Comparison of ENCODE assay signal across 14 cellular contexts in genomic region chr14:99809376-99809775, GRCh38. TPM values are rescaled to one million over a fixed set of nuclear protein-coding genes. Genes with fewer than 3 reads are reported as not detected.
DNase-seq lines count a peak whose midpoint lies in the region; ATAC-seq and TF ChIP-seq lines count a peak whose summit lies in the region.
"Had no signal": no experiment of that assay in that cellular context is flagged by ENCODE, and none has a peak within 500 bp of the region (broad histone marks: within the 10 kb centered on the region; RNA-seq: fewer than 3 reads in every experiment).

No MANE protein-coding gene starts in this region.

- H3K4me1 Mint-ChIP-seq in activated CD8-positive, alpha-beta T cell treated with anti-CD3 and anti-CD28 coated beads for 36 hours (ENCODE audit: low read depth), result no peaks in the 10 kb centered on the region
- H3K4me1 Mint-ChIP-seq: activated naive CD8-positive, alpha-beta T cell treated with anti-CD3 and anti-CD28 coated beads, Interleukin-2, amount 10 ng/mL, durations not matched to agents 7 days and 5 days; memory B cell had no signal

- no peak for TF ChIP-seq CTCF in coronary artery (IDR thresholded peaks at IDR 0.05)
- TF ChIP-seq CTCF in lung (IDR thresholded peaks at IDR 0.05; ENCODE audit: control extremely low read depth, extremely low read depth), result no peak
- no peak for TF ChIP-seq CTCF in activated CD8-positive, alpha-beta T cell treated with anti-CD3 and anti-CD28 coated beads for 36 hours (IDR thresholded peaks at IDR 0.05)

- no peak overlapping the region for H3K27ac Mint-ChIP-seq in activated CD8-positive, alpha-beta T cell treated with anti-CD3 and anti-CD28 coated beads for 36 hours
- H3K27ac Mint-ChIP-seq: activated naive CD8-positive, alpha-beta T cell treated with anti-CD3 and anti-CD28 coated beads, Interleukin-2, amount 10 ng/mL, durations not matched to agents 7 days and 5 days; memory B cell had no signal

- H3K4me3 Mint-ChIP-seq in activated CD8-positive, alpha-beta T cell treated with anti-CD3 and anti-CD28 coated beads for 36 hours, result no peak overlapping the region
- H3K4me3 Mint-ChIP-seq: activated naive CD8-positive, alpha-beta T cell treated with anti-CD3 and anti-CD28 coated beads, Interleukin-2, amount 10 ng/mL, durations not matched to agents 7 days and 5 days; memory B cell had no signal

- peak overlapping the region in 2 of 5 donors; percentile 27 to 38 for H3K9ac ChIP-seq in subcutaneous abdominal adipose tissue (ENCODE audit: low read length in 5 of 5)

- H3K9me3 Mint-ChIP-seq in activated CD8-positive, alpha-beta T cell treated with anti-CD3 and anti-CD28 coated beads for 36 hours, result no peaks in the 10 kb centered on the region
- H3K9me3 Mint-ChIP-seq: activated naive CD8-positive, alpha-beta T cell treated with anti-CD3 and anti-CD28 coated beads, Interleukin-2, amount 10 ng/mL, durations not matched to agents 7 days and 5 days; memory B cell had no signal

- H3K4me1 ChIP-seq in lung (ENCODE audit: control insufficient read depth in 2 of 2, insufficient read depth in 2 of 2, low read length in 2 of 2) (peaks cover 5 to 7% of the 10 kb centered on the region in 2 donors), subcutaneous abdominal adipose tissue (ENCODE audit: control insufficient read depth in 5 of 5, insufficient read depth in 5 of 5, low read length in 5 of 5) (peaks cover 4 to 33% (median 25%) of the 10 kb centered on the region in 5 donors)

- peaks cover 16% of the 10 kb centered on the region for H3K27me3 Mint-ChIP-seq in activated CD8-positive, alpha-beta T cell treated with anti-CD3 and anti-CD28 coated beads for 36 hours

- CTCF ChIA-PET in activated CD8-positive, alpha-beta T cell treated with anti-CD3 and anti-CD28 coated beads for 36 hours (lab: Charles Lee), result interaction anchor here (1.6 kb wide), 1 partner anchor 13 kb away, joined by 4 read pairs; no protein-coding TSS in a partner anchor

- no peaks in the 10 kb centered on the region for H3K36me3 ChIP-seq in lung (ENCODE audit: control insufficient read depth in 2 of 2, insufficient read depth in 2 of 2, low read length in 2 of 2)
- no peaks in the 10 kb centered on the region for H3K36me3 ChIP-seq in subcutaneous abdominal adipose tissue (ENCODE audit: control insufficient read depth in 5 of 5, insufficient read depth in 5 of 5, low read length in 5 of 5)

- no peaks in the 10 kb centered on the region for H3K27me3 ChIP-seq in lung (ENCODE audit: control insufficient read depth, insufficient read depth)
- no peaks in the 10 kb centered on the region for H3K27me3 ChIP-seq in subcutaneous abdominal adipose tissue (ENCODE audit: control insufficient read depth in 5 of 5, insufficient read depth in 4 of 5, low read length in 5 of 5)

- 64 to 80% methylated on average over 9 of the region's 9 CpGs for WGBS in lung, 2 donors

- POLR2A ChIA-PET in activated CD8-positive, alpha-beta T cell treated with anti-CD3 and anti-CD28 coated beads for 36 hours (lab: Charles Lee), result interaction anchor here (0.5 to 0.6 kb wide), 2 partner anchors 165 to 228 kb away, joined by 3 read pairs; partner anchors contain the start of gene HHIPL1

- peak; percentile 88 for DNase-seq in GM04503 (ENCODE audit: low read depth)
- DNase-seq in coronary artery (ENCODE audit: low spot score), result peak; percentile 80
- DNase-seq in lung (ENCODE audit: low spot score), result peak; percentile 48
- DNase-seq in activated CD8-positive, alpha-beta T cell treated with anti-CD3 and anti-CD28 coated beads for 36 hours, result no peak
- no peak for DNase-seq in middle frontal gyrus (ENCODE audit: extremely low spot score, low spot score)
- DNase-seq: activated CD4-positive, CD25-positive, alpha-beta regulatory T cell; activated naive CD8-positive, alpha-beta T cell treated with anti-CD3 and anti-CD28 coated beads, Interleukin-2, amount 10 ng/mL, durations not matched to agents 7 days and 5 days; DMS79; NCI-H146; PC-3 had no signal

- H3K36me3 Mint-ChIP-seq in activated CD8-positive, alpha-beta T cell treated with anti-CD3 and anti-CD28 coated beads for 36 hours (ENCODE audit: low read depth), result no peaks in the 10 kb centered on the region
- H3K36me3 Mint-ChIP-seq: activated naive CD8-positive, alpha-beta T cell treated with anti-CD3 and anti-CD28 coated beads, Interleukin-2, amount 10 ng/mL, durations not matched to agents 7 days and 5 days; memory B cell had no signal

- intact Hi-C loops in activated CD8-positive, alpha-beta T cell treated with anti-CD3 and anti-CD28 coated beads for 36 hours (cut with micrococcal nuclease), result no loop called here

- no peaks in the 10 kb centered on the region for H3K9me3 ChIP-seq in lung (ENCODE audit: control insufficient read depth in 2 of 2, insufficient read depth in 1 of 2, low read length in 1 of 2)
- H3K9me3 ChIP-seq in subcutaneous abdominal adipose tissue (ENCODE audit: control insufficient read depth in 5 of 5, low read length in 5 of 5), result no peaks in the 10 kb centered on the region

- H3K4me3 ChIP-seq in coronary artery (no peak overlapping the region), lung (no peak overlapping the region), subcutaneous abdominal adipose tissue (ENCODE audit: low read depth in 1 of 5, low read length in 5 of 5) (no peak overlapping the region)

- H3K27ac ChIP-seq in coronary artery (peak overlapping the region in 1 of 2 donors; percentile 67), lung (ENCODE audit: low read depth in 1 of 2, low read length in 1 of 2) (peak overlapping the region in 1 of 2 donors; percentile 32), subcutaneous abdominal adipose tissue (ENCODE audit: low read depth, low read length) (peak overlapping the region; percentile 72)

- ATAC-seq in lung (ENCODE audit: insufficient read depth, low FRiP score), result peak; percentile 45
- no peak for ATAC-seq in GM19035 (IDR thresholded peaks at IDR 0.05; ENCODE audit: unreplicated experiment)
- ATAC-seq in activated CD8-positive, alpha-beta T cell treated with anti-CD3 and anti-CD28 coated beads for 36 hours, result no peak
- no peak for ATAC-seq in HG03520 (IDR thresholded peaks at IDR 0.05; ENCODE audit: unreplicated experiment)
- ATAC-seq: PC-3 had no signal

RNA-seq across cellular contexts. Expression of gene EML1, which starts 16.2 kb away (rescaled TPM):
- 10 to 100 TPM; 31.8 to 88.0 TPM for total RNA-seq in lung
- polyA plus RNA-seq in lung, result 10 to 100 TPM in 1 of 2 donors, 1 to 10 TPM in 1; 6.7 to 13.8 TPM
- under 1 TPM; 0.56 to 0.70 TPM for total RNA-seq in activated CD8-positive, alpha-beta T cell treated with anti-CD3 and anti-CD28 coated beads for 36 hours

Comparison
In these comparisons a context has a peak if more than half of its experiments do, and no peak if none do; other contexts are left out.
1. DNase-seq: peak in GM04503 (single experiment), coronary artery (single experiment) and lung (single experiment); none in activated CD8-positive, alpha-beta T cell treated with anti-CD3 and anti-CD28 coated beads for 36 hours (single experiment) and middle frontal gyrus (single experiment).
2. RNA of gene EML1, which starts 16.2 kb away (total RNA-seq): 31.8 to 88.0 TPM in lung; 0.56 to 0.70 TPM in activated CD8-positive, alpha-beta T cell treated with anti-CD3 and anti-CD28 coated beads for 36 hours; every median in the first group is over 10 times any median in the second.